Comparison of ENCODE assay signal across 1 cellular context in the genomic region with DNA sequence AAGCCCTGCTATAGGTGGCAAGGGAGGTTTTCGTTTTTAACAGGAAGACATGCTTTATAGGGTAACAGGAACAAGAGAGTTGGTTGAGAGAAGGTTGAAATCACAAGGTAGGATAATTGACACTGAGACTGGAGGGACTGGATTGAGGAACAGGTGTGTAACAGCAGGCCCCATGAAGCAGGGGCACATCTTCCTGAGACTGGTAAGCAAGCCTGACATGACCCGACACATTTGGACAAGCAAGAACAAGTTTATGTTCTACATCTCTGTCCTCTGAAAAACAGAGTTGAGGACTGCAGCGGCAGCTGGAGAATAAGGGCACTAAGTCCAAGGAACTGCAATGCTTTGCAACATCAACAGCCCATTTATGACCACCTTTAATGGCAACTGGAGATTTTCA.
TF ChIP-seq lines count a peak whose summit lies in the region.

No MANE protein-coding gene starts in this region.

TF ChIP-seq in IMR-90, 13 proteins besides CTCF, POLR2A, EP300 and RAD21:
- TF ChIP-seq MXI1 (IDR thresholded peaks at IDR 0.05; ENCODE audit: borderline replicate concordance, low read depth, low read length) (no peak), MAZ (IDR thresholded peaks at IDR 0.05; ENCODE audit: borderline replicate concordance, low read depth, low read length) (no peak), CEBPB (IDR thresholded peaks at IDR 0.05; ENCODE audit: low read depth, low read length) (no peak), SMC3 (IDR thresholded peaks at IDR 0.05; ENCODE audit: low read depth, low read length) (no peak), RFX5 (IDR thresholded peaks at IDR 0.05; ENCODE audit: low read depth, low read length) (no peak), RCOR1 (IDR thresholded peaks at IDR 0.05; ENCODE audit: insufficient replicate concordance, low read length) (no peak), MAFK (IDR thresholded peaks at IDR 0.05; ENCODE audit: low read depth, low read length) (no peak), BHLHE40 (IDR thresholded peaks at IDR 0.05; ENCODE audit: low read depth, low read length) (no peak), CHD1 (IDR thresholded peaks at IDR 0.05; ENCODE audit: low read depth, low read length) (no peak)
- TF ChIP-seq, protein P1, sequence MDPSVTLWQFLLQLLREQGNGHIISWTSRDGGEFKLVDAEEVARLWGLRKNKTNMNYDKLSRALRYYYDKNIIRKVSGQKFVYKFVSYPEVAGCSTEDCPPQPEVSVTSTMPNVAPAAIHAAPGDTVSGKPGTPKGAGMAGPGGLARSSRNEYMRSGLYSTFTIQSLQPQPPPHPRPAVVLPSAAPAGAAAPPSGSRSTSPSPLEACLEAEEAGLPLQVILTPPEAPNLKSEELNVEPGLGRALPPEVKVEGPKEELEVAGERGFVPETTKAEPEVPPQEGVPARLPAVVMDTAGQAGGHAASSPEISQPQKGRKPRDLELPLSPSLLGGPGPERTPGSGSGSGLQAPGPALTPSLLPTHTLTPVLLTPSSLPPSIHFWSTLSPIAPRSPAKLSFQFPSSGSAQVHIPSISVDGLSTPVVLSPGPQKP (IDR thresholded peaks at IDR 0.05; ENCODE audit: borderline replicate concordance, low read depth, low read length): no peak
